Comparison of ENCODE assay signal across 19 cellular contexts in the genomic region with DNA sequence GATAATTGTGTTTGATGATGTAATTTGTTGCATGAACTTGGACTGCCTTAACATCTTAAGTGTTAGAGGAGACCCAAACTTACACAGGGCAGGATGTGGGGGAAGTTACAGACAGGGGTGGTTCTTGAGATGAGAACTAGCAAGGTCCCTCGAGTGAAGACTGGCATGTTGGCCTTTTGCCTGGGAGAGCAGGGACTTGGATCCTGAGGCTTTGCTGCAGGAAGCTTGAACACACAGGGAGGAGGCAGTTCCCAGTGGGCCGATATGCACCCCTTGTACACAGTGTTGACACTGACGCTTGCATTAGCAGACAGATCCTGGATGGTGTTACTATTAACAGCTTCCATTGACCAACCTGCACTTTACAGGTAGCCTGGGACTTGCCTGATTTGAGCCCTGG. TPM values are rescaled to one million over a fixed set of nuclear protein-coding genes. Genes with fewer than 3 reads are reported as not detected.
DNase-seq lines count a peak whose midpoint lies in the region; ATAC-seq lines count a peak whose summit lies in the region.
"Had no signal": no experiment of that assay in that cellular context is flagged by ENCODE, and none has a peak within 500 bp of the region (broad histone marks: within the 10 kb centered on the region; RNA-seq: fewer than 3 reads in every experiment).

No MANE protein-coding gene starts in this region.

- no peaks in the 10 kb centered on the region for H3F3A ChIP-seq in GM23248 (ENCODE audit: insufficient read depth)

- intact Hi-C loops in activated CD4-positive, alpha-beta memory T cell treated with anti-CD3 and anti-CD28 coated beads for 36 hours (cut with micrococcal nuclease) = loop anchor here (5.0 kb wide), 1 partner anchor 36 kb away; no protein-coding TSS in a partner anchor

- no peaks in the 10 kb centered on the region for H3K36me3 Mint-ChIP-seq in activated T-cell treated with anti-CD3 and anti-CD28 coated beads, Interleukin-2, amount 50 U/mL, for 4 hours (ENCODE audit: insufficient read depth)
- no peaks in the 10 kb centered on the region for H3K36me3 Mint-ChIP-seq in activated CD4-positive, alpha-beta memory T cell treated with anti-CD3 and anti-CD28 coated beads for 36 hours
- H3K36me3 Mint-ChIP-seq in effector memory CD8-positive, alpha-beta T cell (ENCODE audit: insufficient read depth) = peaks cover 7% of the 10 kb centered on the region
- H3K36me3 Mint-ChIP-seq in stimulated activated naive CD8-positive, alpha-beta T cell treated with anti-CD3 and anti-CD28 coated beads, Interleukin-15, Interleukin-2, amounts not matched to agents 100 ng/mL and 50 ng/mL, for 24 hours (ENCODE audit: low read depth) = no peaks in the 10 kb centered on the region
- H3K36me3 Mint-ChIP-seq: mesothelial cell of epicardium had no signal

- CTCF ChIA-PET in activated CD4-positive, alpha-beta memory T cell treated with anti-CD3 and anti-CD28 coated beads for 36 hours (lab: Charles Lee) = interaction anchor here (1.4 to 5.1 kb wide), 2 partner anchors 19 to 32 kb away, joined by 9 to 22 read pairs; no protein-coding TSS in a partner anchor

- no peak overlapping the region for H3K27ac Mint-ChIP-seq in activated CD4-positive, alpha-beta memory T cell treated with anti-CD3 and anti-CD28 coated beads for 36 hours
- peak overlapping the region in 1 of 2 donors; percentile 77 for H3K27ac Mint-ChIP-seq in effector memory CD8-positive, alpha-beta T cell
- H3K27ac Mint-ChIP-seq in stimulated activated naive CD8-positive, alpha-beta T cell treated with anti-CD3 and anti-CD28 coated beads, Interleukin-15, Interleukin-2, amounts not matched to agents 100 ng/mL and 50 ng/mL, for 24 hours = no peak overlapping the region
- H3K27ac Mint-ChIP-seq: dendritic cell treated with granulocyte-macrophage colony-stimulating factor and Interleukin-4, amounts not matched to agents 40 ng/mL and 50 ng/mL, for 4 days; mesothelial cell of epicardium had no signal

- in situ Hi-C loops in GM23248 (cut with MboI) = loop anchor here (25.0 kb wide), 1 partner anchor 596 kb away; no protein-coding TSS in a partner anchor

- H3K4me2 ChIP-seq in GM23248 (ENCODE audit: unreplicated experiment) = no peak overlapping the region

- no peak for DNase-seq in activated T-cell treated with anti-CD3 and anti-CD28 coated beads, Interleukin-2, amount 50 U/mL, for 4 hours
- DNase-seq in activated T-cell treated with anti-CD3 and anti-CD28 coated beads for 4 hours (no peak), GM23248 (no peak)
- DNase-seq in activated CD4-positive, alpha-beta memory T cell treated with anti-CD3 and anti-CD28 coated beads for 36 hours = peak; percentile 24
- DNase-seq in effector memory CD8-positive, alpha-beta T cell = peak in 1 of 3 experiments; percentile 23
- DNase-seq: ACHN, activated gamma-delta T cell treated with Interleukin-2 at 50 U/mL for 16 hours, DMS79, NCI-H1417 treated with DMSO at 0.1 percent for 48 hours, NCI-H2171 treated with DMSO at 0.1 percent for 48 hours had no signal

- H3K27me3 ChIP-seq in GM23248 (replicated peaks; ENCODE audit: insufficient read depth) = peaks cover 13% of the 10 kb centered on the region
- H3K27me3 ChIP-seq: tibial nerve had no signal

- H3K4me3 Mint-ChIP-seq in activated T-cell treated with anti-CD3 and anti-CD28 coated beads, Interleukin-2, amount 50 U/mL, for 4 hours = peak overlapping the region; percentile 53
- no peak overlapping the region for H3K4me3 Mint-ChIP-seq in activated CD4-positive, alpha-beta memory T cell treated with anti-CD3 and anti-CD28 coated beads for 36 hours
- H3K4me3 Mint-ChIP-seq in effector memory CD8-positive, alpha-beta T cell = peak overlapping the region; percentile 67 to 69
- peak overlapping the region; percentile 30 for H3K4me3 Mint-ChIP-seq in stimulated activated naive CD8-positive, alpha-beta T cell treated with anti-CD3 and anti-CD28 coated beads, Interleukin-15, Interleukin-2, amounts not matched to agents 100 ng/mL and 50 ng/mL, for 24 hours
- H3K4me3 Mint-ChIP-seq: dendritic cell treated with granulocyte-macrophage colony-stimulating factor and Interleukin-4, amounts not matched to agents 40 ng/mL and 50 ng/mL, for 4 days; mesothelial cell of epicardium had no signal

- peaks cover 4% of the 10 kb centered on the region for H3K27me3 Mint-ChIP-seq in activated T-cell treated with anti-CD3 and anti-CD28 coated beads, Interleukin-2, amount 50 U/mL, for 4 hours (ENCODE audit: low read depth)
- H3K27me3 Mint-ChIP-seq in activated CD4-positive, alpha-beta memory T cell treated with anti-CD3 and anti-CD28 coated beads for 36 hours = no peaks in the 10 kb centered on the region
- H3K27me3 Mint-ChIP-seq in effector memory CD8-positive, alpha-beta T cell = no peaks in the 10 kb centered on the region
- H3K27me3 Mint-ChIP-seq in stimulated activated naive CD8-positive, alpha-beta T cell treated with anti-CD3 and anti-CD28 coated beads, Interleukin-15, Interleukin-2, amounts not matched to agents 100 ng/mL and 50 ng/mL, for 24 hours = peaks cover 8% of the 10 kb centered on the region

- no peaks in the 10 kb centered on the region for H3K36me3 ChIP-seq in GM23248 (ENCODE audit: low read depth)
- H3K36me3 ChIP-seq: neutrophil, tibial nerve had no signal

- 33 to 39% methylated on average over 3 of the region's 3 CpGs for WGBS in GM23248 (ENCODE audit: low coverage in 1 of 2, low lambda C conversion rate in 2 of 2, missing lambda C conversion rate in 2 of 2), 2 experiments

- H3K79me2 ChIP-seq in GM23248 (ENCODE audit: insufficient read depth) = no peaks in the 10 kb centered on the region

- H4K20me1 ChIP-seq in GM23248 (ENCODE audit: insufficient read depth) = no peaks in the 10 kb centered on the region

- no peak overlapping the region for H2AFZ ChIP-seq in GM23248

- H3K27ac ChIP-seq in GM23248 = no peak overlapping the region
- H3K27ac ChIP-seq: epithelial cell of prostate, neutrophil, tibial nerve had no signal

- H3K9me3 Mint-ChIP-seq in activated T-cell treated with anti-CD3 and anti-CD28 coated beads, Interleukin-2, amount 50 U/mL, for 4 hours = no peaks in the 10 kb centered on the region
- H3K9me3 Mint-ChIP-seq in activated CD4-positive, alpha-beta memory T cell treated with anti-CD3 and anti-CD28 coated beads for 36 hours = no peaks in the 10 kb centered on the region
- H3K9me3 Mint-ChIP-seq in effector memory CD8-positive, alpha-beta T cell = no peaks in the 10 kb centered on the region
- no peaks in the 10 kb centered on the region for H3K9me3 Mint-ChIP-seq in stimulated activated naive CD8-positive, alpha-beta T cell treated with anti-CD3 and anti-CD28 coated beads, Interleukin-15, Interleukin-2, amounts not matched to agents 100 ng/mL and 50 ng/mL, for 24 hours

- no peak overlapping the region for H3K9ac ChIP-seq in GM23248

- H3K4me3 ChIP-seq in GM23248 = no peak overlapping the region
- H3K4me3 ChIP-seq: tibial nerve had no signal

- H3K9me2 ChIP-seq in GM23248 (ENCODE audit: insufficient read depth) = no peaks in the 10 kb centered on the region

- POLR2A ChIA-PET in activated CD4-positive, alpha-beta memory T cell treated with anti-CD3 and anti-CD28 coated beads for 36 hours (lab: Charles Lee) = no interaction called here

- no peaks in the 10 kb centered on the region for H3K9me3 ChIP-seq in GM23248 (ENCODE audit: low read depth)
- H3K9me3 ChIP-seq: neutrophil, tibial nerve had no signal

- peaks cover 30% of the 10 kb centered on the region for H3K4me1 Mint-ChIP-seq in activated T-cell treated with anti-CD3 and anti-CD28 coated beads, Interleukin-2, amount 50 U/mL, for 4 hours (ENCODE audit: low read depth)
- H3K4me1 Mint-ChIP-seq in activated CD4-positive, alpha-beta memory T cell treated with anti-CD3 and anti-CD28 coated beads for 36 hours (ENCODE audit: low read depth) = peaks cover 25% of the 10 kb centered on the region
- peaks cover 24 to 27% of the 10 kb centered on the region in 2 donors for H3K4me1 Mint-ChIP-seq in effector memory CD8-positive, alpha-beta T cell (ENCODE audit: low read depth in 2 of 2)
- H3K4me1 Mint-ChIP-seq in stimulated activated naive CD8-positive, alpha-beta T cell treated with anti-CD3 and anti-CD28 coated beads, Interleukin-15, Interleukin-2, amounts not matched to agents 100 ng/mL and 50 ng/mL, for 24 hours (ENCODE audit: low read depth) = peaks cover 28% of the 10 kb centered on the region

- ATAC-seq in activated T-cell treated with anti-CD3 and anti-CD28 coated beads, Interleukin-2, amount 50 U/mL, for 4 hours = peak; percentile 28 to 47
- peak; percentile 80 for ATAC-seq in effector memory CD8-positive, alpha-beta T cell (replicated peaks)
- ATAC-seq in GM18870 (IDR thresholded peaks at IDR 0.05; ENCODE audit: unreplicated experiment) = no peak
- no peak for ATAC-seq in HG03280 (IDR thresholded peaks at IDR 0.05; ENCODE audit: unreplicated experiment)

- no peaks in the 10 kb centered on the region for H3K4me1 ChIP-seq in GM23248 (ENCODE audit: insufficient read depth)
- H3K4me1 ChIP-seq: tibial nerve had no signal

RNA-seq across cellular contexts. Expression of a gene that starts 47.5 kb away (rescaled TPM):
- not detected for total RNA-seq in activated T-cell treated with anti-CD3 and anti-CD28 coated beads, Interleukin-2, amount 50 U/mL, for 4 hours
- not detected for total RNA-seq in activated CD4-positive, alpha-beta memory T cell treated with anti-CD3 and anti-CD28 coated beads for 36 hours
- not detected in 2 replicates for total RNA-seq in GM23248 (2014; rRNA removed; shearing (Covaris generic))
- 0.16 and 0.27 TPM in 2 replicates for polyA plus RNA-seq in GM23248 (2016; fragmentation: Nextera tagmentation; extraction: Ambion mirVana)
- total RNA-seq: frontal cortex, tibial nerve had no signal

Comparison
In these comparisons a context has a peak if more than half of its experiments do, and no peak if none do; other contexts are left out.
1. ATAC-seq: peak in activated T-cell treated with anti-CD3 and anti-CD28 coated beads, Interleukin-2, amount 50 U/mL, for 4 hours (2 of 2) and effector memory CD8-positive, alpha-beta T cell (single experiment); none in GM18870 (single experiment) and HG03280 (single experiment).